13 cellular contexts compared by ENCODE assay signal in the genomic region with DNA sequence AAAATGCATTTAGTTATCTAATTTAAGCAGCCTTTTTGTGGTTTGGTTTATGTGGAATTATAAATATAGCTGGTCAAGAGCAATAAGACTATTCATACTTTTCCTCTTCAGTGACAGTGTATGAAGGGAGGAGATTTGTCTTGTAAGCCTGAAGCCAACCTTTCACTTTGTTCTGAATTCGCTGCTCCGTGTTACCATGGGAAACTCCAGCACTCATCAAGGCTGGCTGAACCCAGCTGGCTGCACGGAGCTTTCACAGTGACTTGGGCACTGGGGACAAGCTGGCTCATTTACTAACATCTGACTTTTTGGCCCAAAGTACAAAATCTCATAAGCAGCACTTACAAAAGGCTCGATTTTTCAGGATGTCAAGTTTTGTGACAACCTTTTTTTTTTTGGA.
A peak's percentile ranks its signal among the peaks of the same experiment; 100 is the strongest.
DNase-seq lines count a peak whose midpoint lies in the region; ATAC-seq and TF ChIP-seq lines count a peak whose summit lies in the region.
"Had no signal": no experiment of that assay in that cellular context is flagged by ENCODE, and none has a peak within 500 bp of the region (broad histone marks: within the 10 kb centered on the region; RNA-seq: fewer than 3 reads in every experiment).

No MANE protein-coding gene starts in this region.

- intact Hi-C loops in left ventricle myocardium superior (cut with micrococcal nuclease) (no loop called here), aorta (cut with DNase I) (no loop called here)

- 5% methylated on average over 4 of the region's 4 CpGs for WGBS in aorta, 2 donors

- H3K27me3 ChIP-seq in cardiac muscle cell (no peaks in the 10 kb centered on the region), aorta (ENCODE audit: control insufficient read depth in 1 of 2, insufficient read depth in 2 of 2, low read length in 1 of 2) (no peaks in the 10 kb centered on the region)
- H3K27me3 ChIP-seq: colonic mucosa had no signal

- H3K9me3 ChIP-seq in cardiac muscle cell (ENCODE audit: low read depth) (no peaks in the 10 kb centered on the region), aorta (ENCODE audit: control insufficient read depth, low read length) (no peaks in the 10 kb centered on the region)
- H3K9me3 ChIP-seq: colonic mucosa had no signal

- H3K4me3 ChIP-seq in cardiac muscle cell (no peak overlapping the region), aorta (ENCODE audit: low read length in 2 of 2) (no peak overlapping the region)
- H3K4me3 ChIP-seq: colonic mucosa had no signal

- ATAC-seq in left ventricle myocardium superior (no peak), aorta (ENCODE audit: low FRiP score) (peak; percentile 33), GM21423 (IDR thresholded peaks at IDR 0.05; ENCODE audit: unreplicated experiment) (no peak)

- DNase-seq in cardiac muscle cell (ENCODE audit: low read depth in 1 of 2, low spot score in 1 of 2): peak; percentile 40 to 43
- DNase-seq in left ventricle myocardium superior: no peak
- peak; percentile 29 for DNase-seq in astrocyte of the hippocampus (ENCODE audit: low read depth, low spot score)
- peak; percentile 14 for DNase-seq in iPS-NIHi11 (ENCODE audit: low spot score)
- DNase-seq in aorta: peak in 1 of 2 donors; percentile 36
- no peak for DNase-seq in SHP77 treated with DMSO at 0.1 percent for 48 hours (lab: John Stamatoyannopoulos, UW)
- DNase-seq in GOT3 (lab: John Stamatoyannopoulos, UW): no peak
- DNase-seq: activated gamma-delta T cell treated with Interleukin-2 at 50 U/mL for 16 hours, colonic mucosa, KG1, NCI-H2081, T-helper 9 cell had no signal

- TF ChIP-seq CTCF in cardiac muscle cell (IDR thresholded peaks at IDR 0.05; ENCODE audit: low read depth, low read length): no peak

- H3K36me3 ChIP-seq in cardiac muscle cell (no peaks in the 10 kb centered on the region), aorta (ENCODE audit: control insufficient read depth in 1 of 2, insufficient read depth in 2 of 2, low read length in 1 of 2) (no peaks in the 10 kb centered on the region)
- H3K36me3 ChIP-seq: colonic mucosa had no signal

- H3K4me1 ChIP-seq in cardiac muscle cell (ENCODE audit: low read depth): peaks cover 6% of the 10 kb centered on the region
- H3K4me1 ChIP-seq in aorta (ENCODE audit: control insufficient read depth in 1 of 2, insufficient read depth in 2 of 2, low read length in 2 of 2): no peaks in the 10 kb centered on the region
- H3K4me1 ChIP-seq: colonic mucosa had no signal

- H3K27ac ChIP-seq in cardiac muscle cell (no peak overlapping the region), aorta (ENCODE audit: low read depth in 1 of 2, low read length in 2 of 2) (no peak overlapping the region)
- H3K27ac ChIP-seq: colonic mucosa had no signal

Comparison
In these comparisons a context has a peak if more than half of its experiments do, and no peak if none do; other contexts are left out.
1. DNase-seq: peak in cardiac muscle cell (2 of 2), astrocyte of the hippocampus (single experiment) and iPS-NIHi11 (single experiment); none in left ventricle myocardium superior (single experiment), SHP77 treated with DMSO at 0.1 percent for 48 hours (single experiment) and GOT3 (single experiment).